8 cellular contexts compared by ENCODE assay signal in genomic region chr4:140523857-140524742, GRCh38. TPM values are rescaled to one million over a fixed set of nuclear protein-coding genes. Genes with fewer than 3 reads are reported as not detected.
DNase-seq lines count a peak whose midpoint lies in the region; ATAC-seq and TF ChIP-seq lines count a peak whose summit lies in the region.

ELMOD2 (plus strand) TSS chr4:140524168; CDS start chr4:140525429, 1,261 bp downstream.

- TF ChIP-seq CTCF in GM12873 (IDR thresholded peaks at IDR 0.05; ENCODE audit: insufficient read depth, low read depth, low read length, missing control alignments) = peak; percentile 96
- TF ChIP-seq CTCF in heart left ventricle (IDR thresholded peaks at IDR 0.05) = peak; percentile 86 to 99 (median 96)
- TF ChIP-seq CTCF in upper lobe of right lung (IDR thresholded peaks at IDR 0.05) = peak; percentile 96

- H3K4me3 ChIP-seq in heart left ventricle (peak within 1 kb of the TSS; percentile 59 to 99 (median 83)), upper lobe of right lung (peak within 1 kb of the TSS; percentile 79)

- H3K27me3 ChIP-seq in heart left ventricle (no peaks in the 10 kb centered on the region), upper lobe of right lung (no peaks in the 10 kb centered on the region)

- peak in 1 of 2 donors; percentile 81 for TF ChIP-seq POLR2A in heart left ventricle (IDR thresholded peaks at IDR 0.05)

- intact Hi-C loops in heart left ventricle (cut with DNase I) (loop anchor here (2.0 to 10.0 kb wide), 12 partner anchors 78 to 331 kb away; partner anchors contain the start of genes CLGN (in 3 of the 10) and SCOC (in 3 of the 10)), posterior cingulate gyrus (cut with DNase I) (loop anchor here (2.0 to 5.0 kb wide), 3 partner anchors 88 to 327 kb away; partner anchors contain the start of gene SCOC), upper lobe of right lung (cut with DNase I) (no loop called here)

- H3K27ac ChIP-seq in adipose tissue (ENCODE audit: low read depth, low read length) = peak within 1 kb of the TSS; percentile 89
- peak within 1 kb of the TSS; percentile 27 to 92 (median 85) for H3K27ac ChIP-seq in heart left ventricle
- H3K27ac ChIP-seq in upper lobe of right lung = peak within 1 kb of the TSS; percentile 89

- H3K4me1 ChIP-seq in heart left ventricle = peaks cover 0 to 34% (median 13%) of the 10 kb centered on the region in 12 donors
- peaks cover 9% of the 10 kb centered on the region for H3K4me1 ChIP-seq in upper lobe of right lung

- DNase-seq in NCI-H1417 treated with DMSO at 0.1 percent for 48 hours (lab: John Stamatoyannopoulos, UW) = peak; percentile 93
- peak; percentile 96 for DNase-seq in T follicular helper cell (ENCODE audit: low read depth)
- peak; percentile 99 to 100 (median 99) for DNase-seq in heart left ventricle
- peak; percentile 97 to 100 (median 99) for DNase-seq in posterior cingulate gyrus
- DNase-seq in upper lobe of right lung = peak; percentile 100

- no peaks in the 10 kb centered on the region for H3K9me3 ChIP-seq in heart left ventricle
- no peaks in the 10 kb centered on the region for H3K9me3 ChIP-seq in upper lobe of right lung

- H3K36me3 ChIP-seq in heart left ventricle = peaks cover 0 to 18% (median 8%) of the 10 kb centered on the region in 9 donors
- H3K36me3 ChIP-seq in upper lobe of right lung = no peaks in the 10 kb centered on the region

- WGBS in adipose tissue, 3 donors = 0 to 1% (median 0%) methylated on average over 77 of the region's 77 CpGs
- 0 to 1% (median 1%) methylated on average over 49 to 77 of the region's 77 CpGs for WGBS in heart left ventricle, 4 donors

- ATAC-seq in HG02763 (IDR thresholded peaks at IDR 0.05; ENCODE audit: unreplicated experiment) (peak; percentile 100), heart left ventricle (peak; percentile 100), upper lobe of right lung (peak; percentile 100)

RNA-seq across cellular contexts. Expression of gene ELMOD2, which starts in this region (rescaled TPM):
- 1 to 10 TPM; 4.9 to 7.1 (median 5.2) TPM for polyA plus RNA-seq in adipose tissue
- 10 to 100 TPM; 11.5 to 22.3 (median 16.5) TPM for total RNA-seq in heart left ventricle
- polyA plus RNA-seq in heart left ventricle = 1 to 10 TPM; 8.2 to 8.3 TPM
- 19.3 TPM for total RNA-seq in upper lobe of right lung

Comparison
In these comparisons a context has a peak if more than half of its experiments do, and no peak if none do; other contexts are left out.
1. Peak in every context shown above with its lines: DNase-seq, ATAC-seq, H3K4me3 ChIP-seq and H3K27ac ChIP-seq.